In the genomic region with DNA sequence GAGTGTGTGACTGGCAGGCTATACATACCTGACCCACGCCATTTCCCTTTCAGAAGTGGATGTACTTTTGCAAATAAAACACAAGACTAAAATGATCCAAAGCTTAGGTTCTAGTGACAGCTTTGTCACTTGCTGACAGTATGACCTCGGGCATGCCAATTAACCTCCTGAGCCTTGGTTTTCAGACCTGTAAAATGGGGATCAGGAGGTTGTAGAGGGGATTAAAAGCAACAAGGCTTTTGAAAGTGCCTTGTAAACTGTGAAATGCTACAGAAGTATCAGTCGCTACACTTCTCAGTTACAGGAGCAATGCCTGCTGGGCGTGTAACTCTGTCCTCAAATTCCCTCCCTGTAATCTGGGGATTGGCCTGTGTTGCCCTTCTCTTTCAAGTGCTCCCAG, we compare ENCODE assay signal across 8 cellular contexts. TPM values are rescaled to one million over a fixed set of nuclear protein-coding genes. Genes with fewer than 3 reads are reported as not detected.
A peak's percentile ranks its signal among the peaks of the same experiment; 100 is the strongest.
DNase-seq lines count a peak whose midpoint lies in the region; TF ChIP-seq lines count a peak whose summit lies in the region.

No MANE protein-coding gene starts in this region.

- H3K4me3 Mint-ChIP-seq in HFFc6 (peak overlapping the region; percentile 94), nephron progenitor cell (peak overlapping the region; percentile 97)

- H3K9me3 Mint-ChIP-seq in HFFc6 (peaks cover 4% of the 10 kb centered on the region; the same call in 1 of the 2 replicates), nephron progenitor cell (peaks cover 35% of the 10 kb centered on the region)

- H3K27me3 Mint-ChIP-seq in HFFc6 (ENCODE audit: insufficient read depth) (peaks cover 3% of the 10 kb centered on the region), nephron progenitor cell (ENCODE audit: low read depth, poor library complexity) (peaks cover 24% of the 10 kb centered on the region)

- no peak for TF ChIP-seq CTCF in AG09309 (IDR thresholded peaks at IDR 0.05; ENCODE audit: control insufficient read depth, insufficient read depth, low read depth, low read length, missing control alignments)
- TF ChIP-seq CTCF in HFFc6 (IDR thresholded peaks at IDR 0.05), result no peak
- TF ChIP-seq CTCF in dorsolateral prefrontal cortex (IDR thresholded peaks at IDR 0.05 in 54 of 56, conservative IDR thresholded peaks at IDR 0.05 in 2 of 56; ENCODE audit: low read depth in 1 of 56, partially characterized antibody in 56 of 56), result no peak
- no peak for TF ChIP-seq CTCF in nephron progenitor cell (IDR thresholded peaks at IDR 0.05)

- H3K4me3 ChIP-seq in AG09309 (ENCODE audit: control insufficient read depth, low read depth, low read length), result peak overlapping the region; percentile 64
- H3K4me3 ChIP-seq in dorsolateral prefrontal cortex, result peak overlapping the region in 32 of 59 donors; percentile 19 to 73 (median 57)

- no peak overlapping the region for H3K27ac ChIP-seq in dorsolateral prefrontal cortex

- H3K27me3 ChIP-seq in dorsolateral prefrontal cortex, result peaks cover 0 to 55% (median 23%) of the 10 kb centered on the region in 45 donors

- intact Hi-C loops in dorsolateral prefrontal cortex (cut with DNase I), result loop anchor here in 1 of 2 donors (5.0 to 10.0 kb wide), 3 partner anchors 99 to 573 kb away; no protein-coding TSS in a partner anchor

- H3K27ac Mint-ChIP-seq in HFFc6, result no peak overlapping the region
- no peak overlapping the region for H3K27ac Mint-ChIP-seq in nephron progenitor cell

- H3K4me1 Mint-ChIP-seq in HFFc6 (ENCODE audit: low read depth) (peaks cover 21% of the 10 kb centered on the region), nephron progenitor cell (peaks cover 23% of the 10 kb centered on the region)

- H3K36me3 Mint-ChIP-seq in HFFc6 (ENCODE audit: low read depth) (peaks cover 9% of the 10 kb centered on the region), nephron progenitor cell (ENCODE audit: low read depth) (peaks cover 34% of the 10 kb centered on the region)

- DNase-seq in AG09309 (ENCODE audit: low read depth), result no peak
- no peak for DNase-seq in HFFc6
- no peak for DNase-seq in dorsolateral prefrontal cortex
- DNase-seq in nephron progenitor cell, result no peak
- no peak for DNase-seq in NCI-H2171 treated with DMSO at 0.1 percent for 48 hours (lab: John Stamatoyannopoulos, UW)
- DNase-seq in NCI-H187 treated with DMSO at 0.1 percent for 48 hours (lab: John Stamatoyannopoulos, UW), result no peak
- DNase-seq in AG20443 (ENCODE audit: low spot score), result no peak
- DNase-seq in NCI-H1092 treated with DMSO at 0.1 percent for 48 hours (lab: John Stamatoyannopoulos, UW), result no peak

RNA-seq across cellular contexts. Expression of gene GRB10, which starts 8.7 kb away (rescaled TPM):
- total RNA-seq in HFFc6 (2021; fragmentation: NEBNext Ultra II Directional; extraction: Animal tissue kit (Norgen Biotek cat#: 25700)), result 10 to 100 TPM; 13.6 to 17.8 (median 14.8) TPM
- 100 to 1,000 TPM in 97 of 120 experiments, 10 to 100 TPM in 23; 74.7 to 208 (median 113) TPM for total RNA-seq in dorsolateral prefrontal cortex

Comparison
In these comparisons a context has a peak if more than half of its experiments do, and no peak if none do; other contexts are left out.
1. RNA of gene GRB10, which starts 8.7 kb away (total RNA-seq): 74.7 to 208 TPM in dorsolateral prefrontal cortex; 13.6 to 17.8 TPM in HFFc6; every median in the first group is over 4 times any median in the second.